Comparison of ENCODE assay signal across 17 cellular contexts in genomic region chr2:11676640-11677039, GRCh38. TPM values are rescaled to one million over a fixed set of nuclear protein-coding genes. Genes with fewer than 3 reads are reported as not detected.
DNase-seq lines count a peak whose midpoint lies in the region; ATAC-seq and TF ChIP-seq lines count a peak whose summit lies in the region.
"Had no signal": no experiment of that assay in that cellular context is flagged by ENCODE, and none has a peak within 500 bp of the region (broad histone marks: within the 10 kb centered on the region; RNA-seq: fewer than 3 reads in every experiment).

No MANE protein-coding gene starts in this region.

- H3K27me3 ChIP-seq in GM23338 (ENCODE audit: insufficient read depth) (no peaks in the 10 kb centered on the region), neural cell (ENCODE audit: insufficient read depth, low read depth, low read length) (no peaks in the 10 kb centered on the region)
- H3K27me3 ChIP-seq: BLaER1 treated with 17β-estradiol and CSF1 and Interleukin-3, amounts not matched to agents 10 nM and 100 nM; thyroid gland had no signal

- peaks cover 40% of the 10 kb centered on the region for H3K4me1 Mint-ChIP-seq in GM23338
- peaks cover 17% of the 10 kb centered on the region for H3K4me1 Mint-ChIP-seq in glutamatergic neuron (ENCODE audit: low read depth, unreplicated experiment)
- H3K4me1 Mint-ChIP-seq: central memory CD8-positive, alpha-beta T cell had no signal

- peaks cover 13% of the 10 kb centered on the region for H3K27me3 Mint-ChIP-seq in GM23338 (ENCODE audit: insufficient read depth, low read depth, poor library complexity)
- H3K27me3 Mint-ChIP-seq in glutamatergic neuron (ENCODE audit: unreplicated experiment): no peaks in the 10 kb centered on the region

- no peak for TF ChIP-seq RAD21 in neural cell (conservative IDR thresholded peaks at IDR 0.05)

- H3K9me3 Mint-ChIP-seq in GM23338 (no peaks in the 10 kb centered on the region), glutamatergic neuron (ENCODE audit: unreplicated experiment) (no peaks in the 10 kb centered on the region)
- H3K9me3 Mint-ChIP-seq: central memory CD8-positive, alpha-beta T cell had no signal

- H3K27ac Mint-ChIP-seq in GM23338 (no peak overlapping the region), glutamatergic neuron (ENCODE audit: unreplicated experiment) (no peak overlapping the region)
- H3K27ac Mint-ChIP-seq: activated naive CD8-positive, alpha-beta T cell had no signal

- H3K4me3 ChIP-seq in GM23338 (no peak overlapping the region), neural cell (ENCODE audit: low read length) (no peak overlapping the region)
- H3K4me3 ChIP-seq: BLaER1 treated with 17β-estradiol and CSF1 and Interleukin-3, amounts not matched to agents 10 nM and 100 nM; thyroid gland had no signal

- no peaks in the 10 kb centered on the region for H3K9me3 ChIP-seq in neural cell (ENCODE audit: low read length)
- H3K9me3 ChIP-seq: BLaER1 treated with 17β-estradiol and CSF1 and Interleukin-3, amounts not matched to agents 10 nM and 100 nM; thyroid gland had no signal

- peaks cover 13% of the 10 kb centered on the region; the same call in 1 of the 2 replicates for H3K4me1 ChIP-seq in GM23338 (ENCODE audit: insufficient read depth)
- H3K4me1 ChIP-seq: thyroid gland had no signal

- H3K4me2 ChIP-seq in GM23338 (no peak overlapping the region), neural cell (ENCODE audit: low read length) (no peak overlapping the region)
- H3K4me2 ChIP-seq: BLaER1 treated with 17β-estradiol and CSF1 and Interleukin-3, amounts not matched to agents 10 nM and 100 nM had no signal

- TF ChIP-seq CTCF in GM23338 (conservative IDR thresholded peaks at IDR 0.05; ENCODE audit: low read depth in 2 of 2): no peak
- peak; percentile 22 for TF ChIP-seq CTCF in neural cell (IDR thresholded peaks at IDR 0.05; ENCODE audit: poor library complexity, severe bottlenecking)
- no peak for TF ChIP-seq CTCF in glutamatergic neuron (IDR thresholded peaks at IDR 0.05; ENCODE audit: partially characterized antibody, unreplicated experiment)

- DNase-seq in GM23338 (ENCODE audit: low spot score): peak; percentile 35
- peak; percentile 73 for DNase-seq in NCI-H187 treated with DMSO at 0.1 percent for 48 hours (lab: John Stamatoyannopoulos, UW)
- DNase-seq in SK-N-DZ (ENCODE audit: low spot score): peak; percentile 60
- DNase-seq in HK-2 (ENCODE audit: unreplicated experiment): no peak
- no peak for DNase-seq in glutamatergic neuron
- DNase-seq: activated CD4-positive, alpha-beta T cell treated with anti-CD3 and anti-CD28 coated beads for 1 hour; stimulated activated CD4-positive, alpha-beta T cell treated with anti-CD3 and anti-CD28 coated beads, Interleukin-2, amount 100 ng/mL, for 48 hours; T-helper 2 cell had no signal

- H3K36me3 Mint-ChIP-seq in GM23338 (ENCODE audit: low read depth) (no peaks in the 10 kb centered on the region), glutamatergic neuron (ENCODE audit: unreplicated experiment) (no peaks in the 10 kb centered on the region)
- H3K36me3 Mint-ChIP-seq: activated naive CD8-positive, alpha-beta T cell had no signal

- H3K4me3 Mint-ChIP-seq in GM23338 (no peak overlapping the region), glutamatergic neuron (ENCODE audit: unreplicated experiment) (no peak overlapping the region)
- H3K4me3 Mint-ChIP-seq: activated naive CD8-positive, alpha-beta T cell; central memory CD8-positive, alpha-beta T cell had no signal

- no peak overlapping the region for H3K9ac ChIP-seq in neural cell (ENCODE audit: low read length)
- H3K9ac ChIP-seq: BLaER1 treated with 17β-estradiol and CSF1 and Interleukin-3, amounts not matched to agents 10 nM and 100 nM had no signal

- H3K27ac ChIP-seq in GM23338 (ENCODE audit: low read depth) (no peak overlapping the region), neural cell (ENCODE audit: low read length) (no peak overlapping the region)
- H3K27ac ChIP-seq: BLaER1 treated with 17β-estradiol and CSF1 and Interleukin-3, amounts not matched to agents 10 nM and 100 nM; thyroid gland had no signal

- H3K9me2 ChIP-seq in GM23338 (ENCODE audit: insufficient read depth) (no peaks in the 10 kb centered on the region), neural cell (ENCODE audit: insufficient read depth, low read length) (no peaks in the 10 kb centered on the region)

- no peak for TF ChIP-seq EP300 in neural cell (conservative IDR thresholded peaks at IDR 0.05; ENCODE audit: poor library complexity, severe bottlenecking)

- no peaks in the 10 kb centered on the region for H3K36me3 ChIP-seq in GM23338 (ENCODE audit: insufficient read depth)
- no peaks in the 10 kb centered on the region for H3K36me3 ChIP-seq in neural cell (ENCODE audit: insufficient read depth, low read length)
- H3K36me3 ChIP-seq: BLaER1 treated with 17β-estradiol and CSF1 and Interleukin-3, amounts not matched to agents 10 nM and 100 nM; thyroid gland had no signal

- ATAC-seq in GM23338 (peak; percentile 16), GM19467 (IDR thresholded peaks at IDR 0.05; ENCODE audit: unreplicated experiment) (no peak), HG03354 (IDR thresholded peaks at IDR 0.05; ENCODE audit: poor library complexity, severe bottlenecking, unreplicated experiment) (no peak)

- no peak overlapping the region for H2AFZ ChIP-seq in GM23338
- no peak overlapping the region for H2AFZ ChIP-seq in neural cell (ENCODE audit: low read depth, low read length)

- H3F3A ChIP-seq in GM23338 (replicated peaks; ENCODE audit: low read depth) (no peaks in the 10 kb centered on the region), neural cell (ENCODE audit: insufficient read depth, low read length, poor library complexity, severe bottlenecking) (no peaks in the 10 kb centered on the region)

- H3K79me2 ChIP-seq in GM23338 (replicated peaks; ENCODE audit: insufficient read depth): no peaks in the 10 kb centered on the region
- no peaks in the 10 kb centered on the region for H3K79me2 ChIP-seq in neural cell (replicated peaks; ENCODE audit: insufficient read depth, low read length)

- no peaks in the 10 kb centered on the region; the same call in 1 of the 2 replicates for H4K20me1 ChIP-seq in GM23338 (replicated peaks; ENCODE audit: insufficient read depth)
- no peaks in the 10 kb centered on the region for H4K20me1 ChIP-seq in neural cell (ENCODE audit: insufficient read depth)
- H4K20me1 ChIP-seq: BLaER1 treated with 17β-estradiol and CSF1 and Interleukin-3, amounts not matched to agents 10 nM and 100 nM had no signal

TF ChIP-seq in GM23338, 12 proteins besides CTCF, POLR2A, EP300 and RAD21 (continues in another document):
- TF ChIP-seq CREB1 (CRISPR knock-in tag; IDR thresholded peaks at IDR 0.05; ENCODE audit: low read depth) (no peak), STAT1 (IDR thresholded peaks at IDR 0.05; ENCODE audit: unreplicated experiment) (no peak), NANOG (IDR thresholded peaks at IDR 0.05; ENCODE audit: borderline replicate concordance) (no peak), JUNB (IDR thresholded peaks at IDR 0.05; ENCODE audit: unreplicated experiment) (no peak), EZH2 (IDR thresholded peaks at IDR 0.05; ENCODE audit: low read depth, unreplicated experiment) (no peak), EZH2phosphoT487 (IDR thresholded peaks at IDR 0.05; ENCODE audit: unreplicated experiment) (no peak), ZNF114 (CRISPR knock-in tag; IDR thresholded peaks at IDR 0.05) (no peak), ETS1 (IDR thresholded peaks at IDR 0.05) (no peak), ZNF331 (CRISPR knock-in tag; IDR thresholded peaks at IDR 0.05; ENCODE audit: low read depth) (no peak)

TF ChIP-seq in neural cell, 6 proteins besides CTCF, POLR2A, EP300 and RAD21:
- TF ChIP-seq POLR2AphosphoS5 (IDR thresholded peaks at IDR 0.05) (no peak), MXI1 (conservative IDR thresholded peaks at IDR 0.05; ENCODE audit: poor library complexity, severe bottlenecking) (no peak), REST (IDR thresholded peaks at IDR 0.05; ENCODE audit: borderline replicate concordance) (no peak), TAF1 (IDR thresholded peaks at IDR 0.05; ENCODE audit: low read depth) (no peak), SMC3 (conservative IDR thresholded peaks at IDR 0.05; ENCODE audit: poor library complexity) (no peak), EZH2 (IDR thresholded peaks at IDR 0.05; ENCODE audit: borderline replicate concordance, insufficient read depth, low read length, poor library complexity, severe bottlenecking) (no peak)

RNA-seq across cellular contexts. Expression of gene NTSR2, which starts 6.6 kb away (rescaled TPM):
- 0.10 TPM in 1 of 2 replicates, not detected in the other for total RNA-seq in GM23338 (2014; rRNA removed; shearing (Covaris generic))
- polyA plus RNA-seq in GM23338 (2016; fragmentation: Nextera tagmentation; extraction: Ambion mirVana): 0.17 TPM in 1 of 2 replicates, not detected in the other
- polyA plus RNA-seq in SK-N-DZ (2014; cell fraction: cytosol; rRNA removed): not detected in 2 replicates
- polyA plus RNA-seq in SK-N-DZ (2014; cell fraction: nucleus; rRNA removed): not detected in 2 replicates
- not detected in 2 replicates for polyA plus RNA-seq in neural cell
- not detected in 2 replicates for polyA minus RNA-seq in neural cell
- total RNA-seq in glutamatergic neuron (ENCODE audit: unreplicated experiment): not detected
- total RNA-seq: Daoy, thyroid gland had no signal
- polyA plus RNA-seq: keratinocyte had no signal

Comparison
In these comparisons a context has a peak if more than half of its experiments do, and no peak if none do; other contexts are left out.
1. DNase-seq: peak in GM23338 (single experiment), NCI-H187 treated with DMSO at 0.1 percent for 48 hours (single experiment) and SK-N-DZ (single experiment); none in HK-2 (single experiment) and glutamatergic neuron (single experiment).